18 cellular contexts compared by ENCODE assay signal in the genomic region with DNA sequence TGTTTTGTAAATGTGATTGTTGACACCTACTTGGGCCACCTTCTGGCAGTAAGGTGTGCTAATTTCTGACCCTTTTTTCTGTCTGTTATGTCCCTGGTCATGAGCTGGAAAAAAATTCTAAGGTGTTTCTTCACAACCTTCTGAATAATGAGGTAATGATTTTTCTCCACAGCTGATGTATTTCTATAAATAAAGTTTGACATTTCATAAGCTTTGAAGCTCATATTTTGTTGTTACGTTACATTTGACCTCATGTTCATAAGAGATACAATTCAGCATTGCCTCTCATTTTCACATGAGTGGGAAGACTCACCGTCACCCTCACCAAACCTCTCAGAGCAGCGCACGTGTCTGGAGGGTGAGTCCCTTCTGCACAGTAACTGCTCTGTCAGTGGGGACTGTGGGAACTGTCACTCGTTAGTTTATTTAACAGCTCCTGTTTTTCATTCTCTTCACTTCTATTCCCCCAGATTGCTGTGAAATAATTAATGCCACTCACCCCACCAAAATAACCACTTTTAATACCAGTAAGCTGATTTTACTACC.
A peak's percentile ranks its signal among the peaks of the same experiment; 100 is the strongest.
DNase-seq lines count a peak whose midpoint lies in the region; ATAC-seq and TF ChIP-seq lines count a peak whose summit lies in the region.
"Had no signal": no experiment of that assay in that cellular context is flagged by ENCODE, and none has a peak within 500 bp of the region (broad histone marks: within the 10 kb centered on the region; RNA-seq: fewer than 3 reads in every experiment).

No MANE protein-coding gene starts in this region.

- no peaks in the 10 kb centered on the region for H3K79me2 ChIP-seq in trophoblast cell (ENCODE audit: control insufficient read depth, insufficient read depth, low read length, poor library complexity)

- TF ChIP-seq CTCF in right atrium auricular region (IDR thresholded peaks at IDR 0.05), result no peak
- TF ChIP-seq CTCF in activated B cell treated with CpG ODN at 0.5 μM for 24 hours (IDR thresholded peaks at IDR 0.05), result no peak

- H4K91ac ChIP-seq in trophoblast cell (ENCODE audit: low read depth, low read length), result no peak overlapping the region

- H3K9me3 Mint-ChIP-seq in activated B cell treated with CpG ODN at 0.5 μM for 24 hours, result no peaks in the 10 kb centered on the region
- H3K9me3 Mint-ChIP-seq: HFFc6, memory B cell had no signal

- no peak overlapping the region for H3K4me3 Mint-ChIP-seq in activated B cell treated with CpG ODN at 0.5 μM for 24 hours
- H3K4me3 Mint-ChIP-seq: dendritic cell treated with granulocyte-macrophage colony-stimulating factor and Interleukin-4, amounts not matched to agents 40 ng/mL and 50 ng/mL, for 4 days; HFFc6; memory B cell had no signal

- peaks cover 64% of the 10 kb centered on the region for H3K4me1 Mint-ChIP-seq in activated B cell treated with CpG ODN at 0.5 μM for 24 hours

- H2AK5ac ChIP-seq in trophoblast cell (ENCODE audit: low read length), result no peak overlapping the region

- no peak overlapping the region for H4K8ac ChIP-seq in trophoblast cell (ENCODE audit: low read depth, low read length)

- no peak overlapping the region for H3K18ac ChIP-seq in trophoblast cell (ENCODE audit: low read length)

- H3K23ac ChIP-seq in trophoblast cell (ENCODE audit: low read length), result peak overlapping the region; percentile 91

- H3K4me3 ChIP-seq in right atrium auricular region (no peak overlapping the region), trophoblast cell (ENCODE audit: low read depth, low read length) (no peak overlapping the region)
- H3K4me3 ChIP-seq: MG63, SK-N-MC, skin epidermis had no signal

- WGBS in trophoblast cell (ENCODE audit: extremely low coverage, insufficient coverage, insufficient read length), result no CpG with 5 or more reads among the region's 5 CpGs

- H3K4ac ChIP-seq in trophoblast cell (ENCODE audit: low read depth, low read length), result no peak overlapping the region

- no peaks in the 10 kb centered on the region for H3K27me3 ChIP-seq in right atrium auricular region
- H3K27me3 ChIP-seq in trophoblast cell (ENCODE audit: insufficient read depth, low read length), result no peaks in the 10 kb centered on the region
- H3K27me3 ChIP-seq: BE2C, MG63, neutrophil had no signal

- no peak overlapping the region for H2AFZ ChIP-seq in trophoblast cell (ENCODE audit: insufficient read depth, low read length, poor library complexity)

- intact Hi-C loops in Right ventricle myocardium superior (cut with DNase I), result no loop called here
- intact Hi-C loops in activated B cell treated with CpG ODN at 0.5 μM for 24 hours (cut with micrococcal nuclease), result loop anchor here (10.0 kb wide), 1 partner anchor 169 kb away; no protein-coding TSS in a partner anchor

- H3K27ac Mint-ChIP-seq in activated B cell treated with CpG ODN at 0.5 μM for 24 hours, result peak overlapping the region; percentile 24
- H3K27ac Mint-ChIP-seq: dendritic cell treated with granulocyte-macrophage colony-stimulating factor and Interleukin-4, amounts not matched to agents 40 ng/mL and 50 ng/mL, for 4 days; HFFc6 had no signal

- H3K9ac ChIP-seq in trophoblast cell (ENCODE audit: low read length), result no peak overlapping the region

- H3K27me3 Mint-ChIP-seq in activated B cell treated with CpG ODN at 0.5 μM for 24 hours, result no peaks in the 10 kb centered on the region
- H3K27me3 Mint-ChIP-seq: dendritic cell treated with granulocyte-macrophage colony-stimulating factor and Interleukin-4, amounts not matched to agents 40 ng/mL and 50 ng/mL, for 4 days; memory B cell had no signal

- no peaks in the 10 kb centered on the region for H3K79me1 ChIP-seq in trophoblast cell (ENCODE audit: low read length)

- DNase-seq in Right ventricle myocardium superior, result no peak
- DNase-seq in right atrium auricular region (ENCODE audit: low spot score), result no peak
- DNase-seq in activated B cell treated with CpG ODN at 0.5 μM for 24 hours, result no peak
- DNase-seq in trophoblast cell, result no peak
- DNase-seq in stimulated activated naive CD8-positive, alpha-beta T cell treated with anti-CD3 and anti-CD28 coated beads, Interleukin-15, Interleukin-2, amounts not matched to agents 100 U/mL and 50 U/mL, for 24 hours, result peak; percentile 59
- no peak for DNase-seq in SKM-1 (lab: John Stamatoyannopoulos, UW; ENCODE audit: unreplicated experiment)
- DNase-seq in medulla oblongata (ENCODE audit: extremely low spot score), result no peak
- DNase-seq: aorta, BE2C, HFFc6, MG63, NCI-H2029 treated with DMSO at 0.1 percent for 48 hours had no signal

- H4K12ac ChIP-seq in trophoblast cell (ENCODE audit: low read depth, low read length), result no peak overlapping the region

- CTCF ChIA-PET in activated B cell treated with CpG ODN at 0.5 μM for 24 hours (lab: Charles Lee), result interaction anchor here (3.6 kb wide), 1 partner anchor 141 kb away, joined by 24 read pairs; a partner anchor contains a TSS

- H2BK12ac ChIP-seq in trophoblast cell (ENCODE audit: low read length), result no peak overlapping the region

- H3K36me3 Mint-ChIP-seq in activated B cell treated with CpG ODN at 0.5 μM for 24 hours (ENCODE audit: low read depth), result peaks cover 30% of the 10 kb centered on the region

- ATAC-seq in Right ventricle myocardium superior (ENCODE audit: poor library complexity), result peak; percentile 53
- no peak for ATAC-seq in activated B cell treated with CpG ODN at 0.5 μM for 24 hours (ENCODE audit: low read depth)
- peak; percentile 85 for ATAC-seq in stimulated activated naive CD8-positive, alpha-beta T cell treated with anti-CD3 and anti-CD28 coated beads, Interleukin-15, Interleukin-2, amounts not matched to agents 100 U/mL and 50 U/mL, for 24 hours
- no peak for ATAC-seq in HG02970 (IDR thresholded peaks at IDR 0.05; ENCODE audit: low FRiP score, unreplicated experiment)

- no peaks in the 10 kb centered on the region for H3K9me3 ChIP-seq in right atrium auricular region
- no peaks in the 10 kb centered on the region for H3K9me3 ChIP-seq in trophoblast cell (ENCODE audit: insufficient read depth, low read depth, low read length)
- H3K9me3 ChIP-seq: BE2C, MG63, neutrophil had no signal

- no peak overlapping the region for H2BK5ac ChIP-seq in trophoblast cell (ENCODE audit: low read depth, low read length, poor library complexity)

- H3K27ac ChIP-seq in right atrium auricular region (peak overlapping the region in 1 of 2 donors; percentile 10), trophoblast cell (ENCODE audit: low read depth, low read length) (no peak overlapping the region)
- H3K27ac ChIP-seq: neutrophil, SK-N-MC, skin epidermis had no signal

- no peak overlapping the region for H3K14ac ChIP-seq in trophoblast cell (ENCODE audit: low read length)

- POLR2A ChIA-PET in activated B cell treated with CpG ODN at 0.5 μM for 24 hours (lab: Charles Lee), result interaction anchor here (0.7 kb wide), 1 partner anchor 40 kb away, joined by 11 read pairs; no protein-coding TSS in a partner anchor

- H3K4me1 ChIP-seq in right atrium auricular region, result peaks cover 0 to 6% of the 10 kb centered on the region in 2 donors
- no peaks in the 10 kb centered on the region for H3K4me1 ChIP-seq in trophoblast cell (ENCODE audit: control insufficient read depth in 1 of 2, insufficient read depth in 2 of 2, low read length in 2 of 2)
- H3K4me1 ChIP-seq: BE2C had no signal

- no peak overlapping the region for H3K4me2 ChIP-seq in trophoblast cell (ENCODE audit: low read length)

- no peaks in the 10 kb centered on the region for H3K36me3 ChIP-seq in right atrium auricular region
- H3K36me3 ChIP-seq in trophoblast cell (ENCODE audit: control insufficient read depth in 1 of 2, insufficient read depth in 2 of 2, low read length in 2 of 2), result no peaks in the 10 kb centered on the region
- H3K36me3 ChIP-seq: BE2C, MG63 had no signal

- H2BK120ac ChIP-seq in trophoblast cell (ENCODE audit: insufficient read depth, low read length, poor library complexity), result no peak overlapping the region

Comparison
In these comparisons a context has a peak if more than half of its experiments do, and no peak if none do; other contexts are left out.
1. ATAC-seq: peak in Right ventricle myocardium superior (single experiment) and stimulated activated naive CD8-positive, alpha-beta T cell treated with anti-CD3 and anti-CD28 coated beads, Interleukin-15, Interleukin-2, amounts not matched to agents 100 U/mL and 50 U/mL, for 24 hours (single experiment); none in activated B cell treated with CpG ODN at 0.5 μM for 24 hours (single experiment) and HG02970 (single experiment).